ENCODE assay signal across 8 cellular contexts in genomic region chr10:86520871-86521619, GRCh38. TPM values are rescaled to one million over a fixed set of nuclear protein-coding genes. Genes with fewer than 3 reads are reported as not detected.
DNase-seq lines count a peak whose midpoint lies in the region; ATAC-seq and TF ChIP-seq lines count a peak whose summit lies in the region.

No MANE protein-coding gene starts in this region.

- H3K9me3 Mint-ChIP-seq in activated naive CD8-positive, alpha-beta T cell treated with anti-CD3 and anti-CD28 coated beads for 36 hours = no peaks in the 10 kb centered on the region

- peak overlapping the region; percentile 96 for H3K4me3 Mint-ChIP-seq in activated naive CD8-positive, alpha-beta T cell treated with anti-CD3 and anti-CD28 coated beads for 36 hours

- H3K4me3 ChIP-seq in AG09309 (ENCODE audit: control insufficient read depth, low read depth, low read length) (peak overlapping the region; percentile 86), cardiac muscle cell (peak overlapping the region; percentile 77)

- ATAC-seq in GM18861 (IDR thresholded peaks at IDR 0.05; ENCODE audit: unreplicated experiment) = peak; percentile 6
- peak; percentile 28 for ATAC-seq in HG03045 (IDR thresholded peaks at IDR 0.05; ENCODE audit: unreplicated experiment)

- peaks cover 62% of the 10 kb centered on the region for H3K4me1 Mint-ChIP-seq in activated naive CD8-positive, alpha-beta T cell treated with anti-CD3 and anti-CD28 coated beads for 36 hours

- H3K9me3 ChIP-seq in cardiac muscle cell (ENCODE audit: low read depth) = no peaks in the 10 kb centered on the region

- peaks cover 19% of the 10 kb centered on the region for H3K4me1 ChIP-seq in cardiac muscle cell (ENCODE audit: low read depth)

- H3K27ac ChIP-seq in cardiac muscle cell = peak overlapping the region; percentile 96

- in situ Hi-C loops in KBM-7 (cut with MboI; ENCODE audit: low pct_unique_long_range_greater_than_20kb, low sequenced_read_pairs) = no loop called here

- H3K27me3 Mint-ChIP-seq in activated naive CD8-positive, alpha-beta T cell treated with anti-CD3 and anti-CD28 coated beads for 36 hours = no peaks in the 10 kb centered on the region

- intact Hi-C loops in posterior vena cava (cut with DNase I) = no loop called here

- H3K36me3 Mint-ChIP-seq in activated naive CD8-positive, alpha-beta T cell treated with anti-CD3 and anti-CD28 coated beads for 36 hours = peaks cover 27% of the 10 kb centered on the region

- H3K36me3 ChIP-seq in cardiac muscle cell = peaks cover 15% of the 10 kb centered on the region

- peak overlapping the region; percentile 87 for H3K27ac Mint-ChIP-seq in activated naive CD8-positive, alpha-beta T cell treated with anti-CD3 and anti-CD28 coated beads for 36 hours

- H3K27me3 ChIP-seq in cardiac muscle cell = no peaks in the 10 kb centered on the region

- TF ChIP-seq CTCF in AG09309 (IDR thresholded peaks at IDR 0.05; ENCODE audit: control insufficient read depth, insufficient read depth, low read depth, low read length, missing control alignments) (no peak), cardiac muscle cell (IDR thresholded peaks at IDR 0.05; ENCODE audit: low read depth, low read length) (no peak)

- DNase-seq in AG09309 (ENCODE audit: low read depth) = no peak
- DNase-seq in RKO (ENCODE audit: low spot score) = peak; percentile 67
- DNase-seq in activated naive CD8-positive, alpha-beta T cell treated with anti-CD3 and anti-CD28 coated beads for 36 hours = peak; percentile 47
- DNase-seq in cardiac muscle cell (ENCODE audit: low read depth in 1 of 2, low spot score in 1 of 2) = peak; percentile 55 to 60
- DNase-seq in posterior vena cava (ENCODE audit: low spot score) = peak; percentile 89
- DNase-seq in KBM-7 = no peak

RNA-seq across cellular contexts. Expression of gene WAPL, which starts 0.5 kb away (rescaled TPM):
- 10 to 100 TPM; 51.7 to 53.3 TPM for total RNA-seq in activated naive CD8-positive, alpha-beta T cell treated with anti-CD3 and anti-CD28 coated beads for 36 hours
- total RNA-seq in cardiac muscle cell = 19.9 and 27.9 TPM in 2 replicates
- polyA plus RNA-seq in cardiac muscle cell = 15.2 and 22.9 TPM in 2 replicates
- total RNA-seq in posterior vena cava = 10 to 100 TPM; 28.1 to 30.2 TPM

Comparison
In these comparisons a context has a peak if more than half of its experiments do, and no peak if none do; other contexts are left out.
1. DNase-seq: peak in RKO (single experiment), activated naive CD8-positive, alpha-beta T cell treated with anti-CD3 and anti-CD28 coated beads for 36 hours (single experiment), cardiac muscle cell (2 of 2) and posterior vena cava (single experiment); none in AG09309 (single experiment) and KBM-7 (single experiment).